9 cellular contexts compared by ENCODE assay signal in the genomic region with DNA sequence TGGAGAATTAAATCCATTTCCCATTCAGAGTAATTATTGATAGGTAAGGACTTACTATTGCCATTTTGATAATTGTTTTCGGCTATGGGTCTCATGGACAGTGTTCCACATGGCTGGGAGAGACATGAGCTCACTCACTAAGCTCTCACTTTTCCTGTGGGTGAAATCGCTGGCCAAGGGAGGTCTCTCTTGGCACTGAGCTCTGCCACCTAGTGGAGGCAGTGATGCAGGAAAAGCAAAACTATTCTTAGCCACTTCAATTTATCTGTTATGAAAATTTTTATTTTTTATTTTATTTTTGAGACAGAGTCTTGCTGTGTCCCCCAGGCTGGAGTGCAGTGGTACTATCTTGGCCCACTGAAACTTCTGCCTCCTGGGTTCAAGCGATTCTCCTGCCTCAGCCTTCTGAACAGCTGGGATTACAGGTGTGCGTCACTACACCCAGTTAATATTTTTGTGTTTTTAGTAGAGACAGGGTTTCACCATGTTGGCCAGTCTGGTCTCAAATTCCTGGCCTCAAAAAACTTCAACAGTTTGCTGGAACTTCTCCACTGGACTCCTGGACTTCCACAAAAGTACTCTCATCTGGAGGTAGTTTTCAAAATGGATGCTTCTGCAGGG. TPM values are rescaled to one million over a fixed set of nuclear protein-coding genes. Genes with fewer than 3 reads are reported as not detected.
DNase-seq lines count a peak whose midpoint lies in the region; ATAC-seq and TF ChIP-seq lines count a peak whose summit lies in the region.
"Had no signal": no experiment of that assay in that cellular context is flagged by ENCODE, and none has a peak within 500 bp of the region (broad histone marks: within the 10 kb centered on the region; RNA-seq: fewer than 3 reads in every experiment).

No MANE protein-coding gene starts in this region.

- RAD21 ChIA-PET in HCT116 (lab: Charles Lee; ENCODE audit: low non-redundant PET in 1 of 2, low total read pairs in 2 of 2, uncharacterized antibody in 2 of 2, unreplicated experiment in 2 of 2), result interaction anchor here (0.6 to 1.9 kb wide), 7 partner anchors 37 to 853 kb away, joined by 3 to 6 read pairs (median 3); no protein-coding TSS in a partner anchor

- no CpG with 5 or more reads among the region's 4 CpGs for whole genome bisulfite sequencing in mesendoderm (ENCODE audit: extremely low coverage, insufficient coverage, low lambda C conversion rate)

- H2BK15ac ChIP-seq in mesendoderm (replicated peaks; ENCODE audit: low read depth), result no peak overlapping the region

- no peak overlapping the region for H3K4ac ChIP-seq in mesendoderm (ENCODE audit: low read depth, low read length)

- peaks cover 0 to 5% (median 2%) of the 10 kb centered on the region in 3 donors for H3K27me3 Mint-ChIP-seq in CD14-positive monocyte (ENCODE audit: low read depth in 3 of 3)
- peaks cover 12 to 13% of the 10 kb centered on the region in 2 donors for H3K27me3 Mint-ChIP-seq in effector memory CD8-positive, alpha-beta T cell

- H3K4me3 ChIP-seq in HCT116 (replicated peaks in 1 of 2; ENCODE audit: low read depth in 1 of 2, low read length in 2 of 2) (no peak overlapping the region), mesendoderm (ENCODE audit: low read length) (no peak overlapping the region)

- H3K23ac ChIP-seq in mesendoderm (ENCODE audit: low read length), result no peak overlapping the region

- H3K36me3 ChIP-seq in HCT116 (ENCODE audit: control insufficient read depth in 1 of 2, insufficient read depth in 2 of 2, low read length in 2 of 2), result no peaks in the 10 kb centered on the region
- no peaks in the 10 kb centered on the region for H3K36me3 ChIP-seq in mesendoderm (ENCODE audit: control insufficient read depth, insufficient read depth, low read length)

- H2AFZ ChIP-seq in HCT116 (ENCODE audit: low read depth, low read length, poor library complexity, severe bottlenecking), result peak overlapping the region; percentile 99

- no peak overlapping the region for H3K27ac Mint-ChIP-seq in CD14-positive monocyte
- no peak overlapping the region for H3K27ac Mint-ChIP-seq in effector memory CD8-positive, alpha-beta T cell

- intact Hi-C loops in CD14-positive monocyte (cut with micrococcal nuclease), result loop anchor here in 1 of 2 donors (5.0 kb wide), 2 partner anchors 36 to 56 kb away; partner anchors contain the start of gene COMMD2
- intact Hi-C loops in HCT116 (cut with micrococcal nuclease), result loop anchor here (1.0 kb wide), 2 partner anchors 43 to 296 kb away; no protein-coding TSS in a partner anchor

- DNase-seq in CD14-positive monocyte (ENCODE audit: low spot score) (peak; percentile 63), HCT116 (ENCODE audit: low read depth, low spot score) (peak; percentile 70), NCI-H69 (lab: John Stamatoyannopoulos, UW) (peak; percentile 64), mesendoderm (peak; percentile 70)
- peak; percentile 34 to 35 for DNase-seq in activated CD4-positive, alpha-beta T cell treated with anti-CD3 and anti-CD28 coated beads, Interleukin-2, amount 50 U/mL, for 4 hours
- peak; percentile 30 to 47 (median 38) for DNase-seq in effector memory CD8-positive, alpha-beta T cell
- peak; percentile 21 for DNase-seq in stimulated activated CD8-positive, alpha-beta memory T cell treated with anti-CD3 and anti-CD28 coated beads, Interleukin-7, amount 100 ng/mL, for 24 hours (ENCODE audit: low read depth)

- H3K27me3 ChIP-seq in HCT116 (ENCODE audit: insufficient read depth, low read length), result no peaks in the 10 kb centered on the region
- H3K27me3 ChIP-seq in mesendoderm (ENCODE audit: insufficient read depth, low read length, poor library complexity), result no peaks in the 10 kb centered on the region

- H3K4me2 ChIP-seq in HCT116 (ENCODE audit: low read length) (peak overlapping the region; percentile 46; the same call in 1 of the 2 replicates), mesendoderm (ENCODE audit: low read length) (no peak overlapping the region)

- ATAC-seq in HCT116 (peak; percentile 31), GM18858 (IDR thresholded peaks at IDR 0.05; ENCODE audit: unreplicated experiment) (no peak)
- ATAC-seq in effector memory CD8-positive, alpha-beta T cell (replicated peaks), result no peak

- POLR2A ChIA-PET in HCT116 (lab: Charles Lee), result interaction anchor here (0.7 to 1.8 kb wide), 2 partner anchors 232 to 294 kb away, joined by 3 read pairs; no protein-coding TSS in a partner anchor

- H3K27ac ChIP-seq in HCT116 (ENCODE audit: low read depth, low read length), result no peak overlapping the region
- no peak overlapping the region for H3K27ac ChIP-seq in mesendoderm (ENCODE audit: low read depth, low read length)

- H3K9me3 Mint-ChIP-seq in CD14-positive monocyte, result peaks cover 0 to 4% (median under 1%) of the 10 kb centered on the region in 7 donors
- H3K9me3 Mint-ChIP-seq in effector memory CD8-positive, alpha-beta T cell, result no peaks in the 10 kb centered on the region

- H3K9me3 ChIP-seq in HCT116 (ENCODE audit: control insufficient read depth in 1 of 2, insufficient read depth in 1 of 2, low read depth in 1 of 2, low read length in 2 of 2), result no peaks in the 10 kb centered on the region

- TF ChIP-seq POLR2A in HCT116 (IDR thresholded peaks at IDR 0.05; ENCODE audit: borderline replicate concordance, extremely low read depth, insufficient read depth, insufficient read length), result no peak

- peaks cover 3% of the 10 kb centered on the region for H3K79me2 ChIP-seq in HCT116 (ENCODE audit: insufficient read depth, low read length)
- H3K79me2 ChIP-seq in mesendoderm (ENCODE audit: control insufficient read depth, insufficient read depth, low read length), result no peaks in the 10 kb centered on the region

- no peak overlapping the region for H3K4me3 Mint-ChIP-seq in CD14-positive monocyte
- H3K4me3 Mint-ChIP-seq in effector memory CD8-positive, alpha-beta T cell, result no peak overlapping the region

- H3K18ac ChIP-seq in mesendoderm (ENCODE audit: low read length), result no peak overlapping the region

- no peaks in the 10 kb centered on the region for H3K9me2 ChIP-seq in HCT116 (ENCODE audit: insufficient read depth)

- no peak overlapping the region for H3K56ac ChIP-seq in mesendoderm (ENCODE audit: low read length)

- H4K8ac ChIP-seq in mesendoderm (ENCODE audit: low read depth, low read length), result no peak overlapping the region

- no peaks in the 10 kb centered on the region for H3K36me3 Mint-ChIP-seq in CD14-positive monocyte
- peaks cover 11% of the 10 kb centered on the region for H3K36me3 Mint-ChIP-seq in effector memory CD8-positive, alpha-beta T cell (ENCODE audit: insufficient read depth)

- peak overlapping the region; percentile 21; the same call in 1 of the 2 replicates for H3K9ac ChIP-seq in HCT116 (ENCODE audit: low read length)
- no peak overlapping the region for H3K9ac ChIP-seq in mesendoderm (ENCODE audit: low read length)

- H3K4me1 ChIP-seq in HCT116 (ENCODE audit: control insufficient read depth in 1 of 2, insufficient read depth in 2 of 2, low read length in 2 of 2) (peaks cover 19 to 34% of the 10 kb centered on the region in 2 experiments), mesendoderm (ENCODE audit: control insufficient read depth, low read depth, low read length) (no peaks in the 10 kb centered on the region)

- H3K79me1 ChIP-seq in mesendoderm (ENCODE audit: low read length), result no peaks in the 10 kb centered on the region

- TF ChIP-seq CTCF in CD14-positive monocyte (IDR thresholded peaks at IDR 0.05) (peak; percentile 89), HCT116 (IDR thresholded peaks at IDR 0.05 in 2 of 3, conservative IDR thresholded peaks at IDR 0.05 in 1 of 3; ENCODE audit: borderline replicate concordance in 1 of 3, insufficient read depth in 1 of 3, low read depth in 2 of 3, low read length in 2 of 3) (peak; percentile 67 to 91 (median 77))

- H3K4me1 Mint-ChIP-seq in CD14-positive monocyte, result peaks cover 24% of the 10 kb centered on the region
- peaks cover 6 to 11% of the 10 kb centered on the region in 2 donors for H3K4me1 Mint-ChIP-seq in effector memory CD8-positive, alpha-beta T cell (ENCODE audit: low read depth in 2 of 2)

- no TSS peak for BruUV-seq in HCT116 (replicated peaks; lab: Mats Ljungman, UMichigan)

- no peak overlapping the region for H2BK5ac ChIP-seq in mesendoderm (ENCODE audit: low read length)

- H4K20me1 ChIP-seq in HCT116 (ENCODE audit: insufficient read depth), result no peaks in the 10 kb centered on the region

- no peak overlapping the region for H2BK120ac ChIP-seq in mesendoderm (ENCODE audit: low read depth, low read length)

- CTCF ChIA-PET in HCT116 (lab: Charles Lee), result interaction anchor here (0.6 to 3.0 kb wide), 25 partner anchors 8 to 853 kb away, joined by 3 to 47 read pairs (median 4); partner anchors contain the start of gene COMMD2

- no peak overlapping the region for H2AK5ac ChIP-seq in mesendoderm (ENCODE audit: low read length)

- peak; percentile 74 for TF ChIP-seq RAD21 in HCT116 (IDR thresholded peaks at IDR 0.05; ENCODE audit: low read depth)

- H4K5ac ChIP-seq in mesendoderm (ENCODE audit: low read length), result no peak overlapping the region

TF ChIP-seq in HCT116, 20 proteins besides CTCF, POLR2A, EP300 and RAD21:
- TF ChIP-seq, protein P1, sequence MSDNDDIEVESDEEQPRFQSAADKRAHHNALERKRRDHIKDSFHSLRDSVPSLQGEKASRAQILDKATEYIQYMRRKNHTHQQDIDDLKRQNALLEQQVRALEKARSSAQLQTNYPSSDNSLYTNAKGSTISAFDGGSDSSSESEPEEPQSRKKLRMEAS (IDR thresholded peaks at IDR 0.05), result peak; percentile 46; the same call in 1 of the 2 replicates
- TF ChIP-seq CEBPB (IDR thresholded peaks at IDR 0.05; ENCODE audit: low read depth), result no peak

RNA-seq across cellular contexts. Expression of gene RNF13, which starts 4.7 kb away (rescaled TPM):
- 100 to 1,000 TPM; 462 to 481 TPM for polyA plus RNA-seq in CD14-positive monocyte
- 39.9 TPM for total RNA-seq in HCT116 (2021; ENCODE audit: unreplicated experiment)
- 20.5 and 24.8 TPM in 2 replicates for polyA plus RNA-seq in HCT116 (2012)
- 31.8 TPM for polyA plus RNA-seq in mesendoderm (2013, experiment 1 of 2)
- 34.6 TPM for polyA plus RNA-seq in mesendoderm (2013, experiment 2 of 2)

RNA-seq across cellular contexts. Expression of gene ANKUB1, which starts 16.0 kb away (rescaled TPM):
- not detected for polyA plus RNA-seq in CD14-positive monocyte
- not detected for total RNA-seq in HCT116 (2021; ENCODE audit: unreplicated experiment)
- 0.04 TPM in 1 of 2 replicates, not detected in the other for polyA plus RNA-seq in HCT116 (2012)
- not detected for polyA plus RNA-seq in mesendoderm (2013, experiment 1 of 2)
- polyA plus RNA-seq in mesendoderm (2013, experiment 2 of 2), result not detected
- total RNA-seq: urinary bladder had no signal
- polyA plus RNA-seq: urinary bladder had no signal

RNA-seq across cellular contexts. Expression of gene COMMD2, which starts 56.0 kb away (rescaled TPM):
- polyA plus RNA-seq in CD14-positive monocyte, result 10 to 100 TPM; 73.5 to 74.4 TPM
- total RNA-seq in HCT116 (2021; ENCODE audit: unreplicated experiment), result 35.5 TPM
- 16.7 and 18.7 TPM in 2 replicates for polyA plus RNA-seq in HCT116 (2012)
- polyA plus RNA-seq in mesendoderm (2013, experiment 1 of 2), result 42.5 TPM
- polyA plus RNA-seq in mesendoderm (2013, experiment 2 of 2), result 40.2 TPM
